Comparison of ENCODE assay signal across 2 cellular contexts in the genomic region with DNA sequence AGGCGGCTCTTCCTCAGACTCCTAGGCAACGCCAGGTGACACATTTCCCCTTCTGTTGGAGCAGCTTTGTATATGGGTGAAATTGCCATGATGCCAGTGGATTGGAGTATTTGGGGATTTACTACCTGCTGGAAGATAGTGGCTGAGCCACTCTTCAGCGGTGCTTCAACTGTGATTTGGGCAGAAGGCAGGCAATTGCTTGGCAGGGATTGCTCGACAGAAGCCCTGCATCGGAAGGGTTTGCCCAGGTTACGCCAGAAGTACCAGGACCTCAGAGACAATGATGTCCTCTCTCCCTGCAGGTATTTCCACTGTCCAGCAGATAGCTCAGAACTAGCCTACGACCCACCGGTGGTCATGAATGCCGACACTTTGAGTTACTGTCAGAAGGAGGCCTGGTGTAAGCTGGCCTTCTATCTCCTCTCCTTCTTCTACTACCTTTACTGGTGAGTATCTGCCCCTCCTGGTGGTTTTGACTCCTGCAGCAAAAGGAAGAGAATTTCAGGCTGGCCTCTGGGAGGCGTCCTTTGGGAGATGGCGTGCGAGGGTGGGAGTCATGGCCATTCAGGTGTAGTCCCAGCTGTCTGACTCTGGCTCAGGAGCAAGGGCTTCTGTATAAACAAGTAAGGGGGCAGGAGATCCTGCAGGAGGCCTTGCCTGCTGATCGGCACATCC.
TF ChIP-seq lines count a peak whose summit lies in the region.

No MANE protein-coding gene starts in this region.

TF ChIP-seq in K562, 482 proteins besides CTCF, POLR2A, EP300 and RAD21 (continued from another document):
- TF ChIP-seq, protein P1, sequence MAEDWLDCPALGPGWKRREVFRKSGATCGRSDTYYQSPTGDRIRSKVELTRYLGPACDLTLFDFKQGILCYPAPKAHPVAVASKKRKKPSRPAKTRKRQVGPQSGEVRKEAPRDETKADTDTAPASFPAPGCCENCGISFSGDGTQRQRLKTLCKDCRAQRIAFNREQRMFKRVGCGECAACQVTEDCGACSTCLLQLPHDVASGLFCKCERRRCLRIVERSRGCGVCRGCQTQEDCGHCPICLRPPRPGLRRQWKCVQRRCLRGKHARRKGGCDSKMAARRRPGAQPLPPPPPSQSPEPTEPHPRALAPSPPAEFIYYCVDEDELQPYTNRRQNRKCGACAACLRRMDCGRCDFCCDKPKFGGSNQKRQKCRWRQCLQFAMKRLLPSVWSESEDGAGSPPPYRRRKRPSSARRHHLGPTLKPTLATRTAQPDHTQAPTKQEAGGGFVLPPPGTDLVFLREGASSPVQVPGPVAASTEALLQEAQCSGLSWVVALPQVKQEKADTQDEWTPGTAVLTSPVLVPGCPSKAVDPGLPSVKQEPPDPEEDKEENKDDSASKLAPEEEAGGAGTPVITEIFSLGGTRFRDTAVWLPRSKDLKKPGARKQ (CRISPR knock-in tag; IDR thresholded peaks at IDR 0.05): no peak
- no peak for TF ChIP-seq NCOR1 (IDR thresholded peaks at IDR 0.05)
- TF ChIP-seq, protein P2, sequence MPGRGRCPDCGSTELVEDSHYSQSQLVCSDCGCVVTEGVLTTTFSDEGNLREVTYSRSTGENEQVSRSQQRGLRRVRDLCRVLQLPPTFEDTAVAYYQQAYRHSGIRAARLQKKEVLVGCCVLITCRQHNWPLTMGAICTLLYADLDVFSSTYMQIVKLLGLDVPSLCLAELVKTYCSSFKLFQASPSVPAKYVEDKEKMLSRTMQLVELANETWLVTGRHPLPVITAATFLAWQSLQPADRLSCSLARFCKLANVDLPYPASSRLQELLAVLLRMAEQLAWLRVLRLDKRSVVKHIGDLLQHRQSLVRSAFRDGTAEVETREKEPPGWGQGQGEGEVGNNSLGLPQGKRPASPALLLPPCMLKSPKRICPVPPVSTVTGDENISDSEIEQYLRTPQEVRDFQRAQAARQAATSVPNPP (IDR thresholded peaks at IDR 0.05; ENCODE audit: borderline replicate concordance, insufficient read depth, insufficient read length): no peak
- no peak for TF ChIP-seq SNRNP70 (optimal IDR thresholded peaks at IDR 0.05; ENCODE audit: low read depth, low read length)
- no peak for TF ChIP-seq SNIP1 (IDR thresholded peaks at IDR 0.05; ENCODE audit: low read depth)
- TF ChIP-seq, protein P3, sequence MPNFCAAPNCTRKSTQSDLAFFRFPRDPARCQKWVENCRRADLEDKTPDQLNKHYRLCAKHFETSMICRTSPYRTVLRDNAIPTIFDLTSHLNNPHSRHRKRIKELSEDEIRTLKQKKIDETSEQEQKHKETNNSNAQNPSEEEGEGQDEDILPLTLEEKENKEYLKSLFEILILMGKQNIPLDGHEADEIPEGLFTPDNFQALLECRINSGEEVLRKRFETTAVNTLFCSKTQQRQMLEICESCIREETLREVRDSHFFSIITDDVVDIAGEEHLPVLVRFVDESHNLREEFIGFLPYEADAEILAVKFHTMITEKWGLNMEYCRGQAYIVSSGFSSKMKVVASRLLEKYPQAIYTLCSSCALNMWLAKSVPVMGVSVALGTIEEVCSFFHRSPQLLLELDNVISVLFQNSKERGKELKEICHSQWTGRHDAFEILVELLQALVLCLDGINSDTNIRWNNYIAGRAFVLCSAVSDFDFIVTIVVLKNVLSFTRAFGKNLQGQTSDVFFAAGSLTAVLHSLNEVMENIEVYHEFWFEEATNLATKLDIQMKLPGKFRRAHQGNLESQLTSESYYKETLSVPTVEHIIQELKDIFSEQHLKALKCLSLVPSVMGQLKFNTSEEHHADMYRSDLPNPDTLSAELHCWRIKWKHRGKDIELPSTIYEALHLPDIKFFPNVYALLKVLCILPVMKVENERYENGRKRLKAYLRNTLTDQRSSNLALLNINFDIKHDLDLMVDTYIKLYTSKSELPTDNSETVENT (CRISPR knock-in tag; IDR thresholded peaks at IDR 0.05): no peak
- no peak for TF ChIP-seq PHB2 (IDR thresholded peaks at IDR 0.05; ENCODE audit: low read depth)
- no peak for TF ChIP-seq HIVEP1 (CRISPR knock-in tag; IDR thresholded peaks at IDR 0.05)
- TF ChIP-seq HLTF (IDR thresholded peaks at IDR 0.05): no peak

TF ChIP-seq in liver, 16 proteins besides CTCF, POLR2A, EP300 and RAD21 (continued from another document):
- TF ChIP-seq, protein P4, sequence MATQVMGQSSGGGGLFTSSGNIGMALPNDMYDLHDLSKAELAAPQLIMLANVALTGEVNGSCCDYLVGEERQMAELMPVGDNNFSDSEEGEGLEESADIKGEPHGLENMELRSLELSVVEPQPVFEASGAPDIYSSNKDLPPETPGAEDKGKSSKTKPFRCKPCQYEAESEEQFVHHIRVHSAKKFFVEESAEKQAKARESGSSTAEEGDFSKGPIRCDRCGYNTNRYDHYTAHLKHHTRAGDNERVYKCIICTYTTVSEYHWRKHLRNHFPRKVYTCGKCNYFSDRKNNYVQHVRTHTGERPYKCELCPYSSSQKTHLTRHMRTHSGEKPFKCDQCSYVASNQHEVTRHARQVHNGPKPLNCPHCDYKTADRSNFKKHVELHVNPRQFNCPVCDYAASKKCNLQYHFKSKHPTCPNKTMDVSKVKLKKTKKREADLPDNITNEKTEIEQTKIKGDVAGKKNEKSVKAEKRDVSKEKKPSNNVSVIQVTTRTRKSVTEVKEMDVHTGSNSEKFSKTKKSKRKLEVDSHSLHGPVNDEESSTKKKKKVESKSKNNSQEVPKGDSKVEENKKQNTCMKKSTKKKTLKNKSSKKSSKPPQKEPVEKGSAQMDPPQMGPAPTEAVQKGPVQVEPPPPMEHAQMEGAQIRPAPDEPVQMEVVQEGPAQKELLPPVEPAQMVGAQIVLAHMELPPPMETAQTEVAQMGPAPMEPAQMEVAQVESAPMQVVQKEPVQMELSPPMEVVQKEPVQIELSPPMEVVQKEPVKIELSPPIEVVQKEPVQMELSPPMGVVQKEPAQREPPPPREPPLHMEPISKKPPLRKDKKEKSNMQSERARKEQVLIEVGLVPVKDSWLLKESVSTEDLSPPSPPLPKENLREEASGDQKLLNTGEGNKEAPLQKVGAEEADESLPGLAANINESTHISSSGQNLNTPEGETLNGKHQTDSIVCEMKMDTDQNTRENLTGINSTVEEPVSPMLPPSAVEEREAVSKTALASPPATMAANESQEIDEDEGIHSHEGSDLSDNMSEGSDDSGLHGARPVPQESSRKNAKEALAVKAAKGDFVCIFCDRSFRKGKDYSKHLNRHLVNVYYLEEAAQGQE (IDR thresholded peaks at IDR 0.05): no peak
- TF ChIP-seq FOXA1 (IDR thresholded peaks at IDR 0.05): no peak
- TF ChIP-seq YY1 (IDR thresholded peaks at IDR 0.05): no peak
- TF ChIP-seq, protein P5, sequence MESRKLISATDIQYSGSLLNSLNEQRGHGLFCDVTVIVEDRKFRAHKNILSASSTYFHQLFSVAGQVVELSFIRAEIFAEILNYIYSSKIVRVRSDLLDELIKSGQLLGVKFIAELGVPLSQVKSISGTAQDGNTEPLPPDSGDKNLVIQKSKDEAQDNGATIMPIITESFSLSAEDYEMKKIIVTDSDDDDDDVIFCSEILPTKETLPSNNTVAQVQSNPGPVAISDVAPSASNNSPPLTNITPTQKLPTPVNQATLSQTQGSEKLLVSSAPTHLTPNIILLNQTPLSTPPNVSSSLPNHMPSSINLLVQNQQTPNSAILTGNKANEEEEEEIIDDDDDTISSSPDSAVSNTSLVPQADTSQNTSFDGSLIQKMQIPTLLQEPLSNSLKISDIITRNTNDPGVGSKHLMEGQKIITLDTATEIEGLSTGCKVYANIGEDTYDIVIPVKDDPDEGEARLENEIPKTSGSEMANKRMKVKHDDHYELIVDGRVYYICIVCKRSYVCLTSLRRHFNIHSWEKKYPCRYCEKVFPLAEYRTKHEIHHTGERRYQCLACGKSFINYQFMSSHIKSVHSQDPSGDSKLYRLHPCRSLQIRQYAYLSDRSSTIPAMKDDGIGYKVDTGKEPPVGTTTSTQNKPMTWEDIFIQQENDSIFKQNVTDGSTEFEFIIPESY (IDR thresholded peaks at IDR 0.05): no peak
- no peak for TF ChIP-seq EGR1 (IDR thresholded peaks at IDR 0.05; ENCODE audit: low read depth in 2 of 2)
- no peak for TF ChIP-seq HNF4A (conservative IDR thresholded peaks at IDR 0.05)
- TF ChIP-seq HNF4G (IDR thresholded peaks at IDR 0.05): no peak
- TF ChIP-seq, protein P6, sequence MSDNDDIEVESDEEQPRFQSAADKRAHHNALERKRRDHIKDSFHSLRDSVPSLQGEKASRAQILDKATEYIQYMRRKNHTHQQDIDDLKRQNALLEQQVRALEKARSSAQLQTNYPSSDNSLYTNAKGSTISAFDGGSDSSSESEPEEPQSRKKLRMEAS (IDR thresholded peaks at IDR 0.05): no peak
- TF ChIP-seq, protein P7, sequence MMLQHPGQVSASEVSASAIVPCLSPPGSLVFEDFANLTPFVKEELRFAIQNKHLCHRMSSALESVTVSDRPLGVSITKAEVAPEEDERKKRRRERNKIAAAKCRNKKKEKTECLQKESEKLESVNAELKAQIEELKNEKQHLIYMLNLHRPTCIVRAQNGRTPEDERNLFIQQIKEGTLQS (IDR thresholded peaks at IDR 0.05): no peak
- TF ChIP-seq FOXA2 (IDR thresholded peaks at IDR 0.05): no peak
- no peak for TF ChIP-seq RXRA (IDR thresholded peaks at IDR 0.05)
- no peak for TF ChIP-seq SP1 (IDR thresholded peaks at IDR 0.05)
